19 cellular contexts compared by ENCODE assay signal in genomic region chr2:32622570-32623310, GRCh38. TPM values are rescaled to one million over a fixed set of nuclear protein-coding genes. Genes with fewer than 3 reads are reported as not detected.
DNase-seq lines count a peak whose midpoint lies in the region; ATAC-seq and TF ChIP-seq lines count a peak whose summit lies in the region.
"Had no signal": no experiment of that assay in that cellular context is flagged by ENCODE, and none has a peak within 500 bp of the region (broad histone marks: within the 10 kb centered on the region; RNA-seq: fewer than 3 reads in every experiment).

No MANE protein-coding gene starts in this region.

- no peaks in the 10 kb centered on the region for H3K27me3 ChIP-seq in CD4-positive, CD25-positive, alpha-beta regulatory T cell (ENCODE audit: control insufficient read depth, insufficient read depth, low read length)
- H3K27me3 ChIP-seq in H9 (ENCODE audit: insufficient read depth, low read length) (no peaks in the 10 kb centered on the region), stomach (no peaks in the 10 kb centered on the region)
- H3K27me3 ChIP-seq: BLaER1 treated with 17β-estradiol and CSF1 and Interleukin-3, amounts not matched to agents 10 nM and 100 nM; esophagus squamous epithelium had no signal

- no peak overlapping the region for H3K27ac ChIP-seq in CD4-positive, CD25-positive, alpha-beta regulatory T cell (ENCODE audit: insufficient read depth, low read length, poor library complexity, severe bottlenecking)
- H3K27ac ChIP-seq in H9 (ENCODE audit: insufficient read length, low read depth, low read length) (no peak overlapping the region), stomach (peak overlapping the region in 2 of 5 donors; percentile 39 to 62)
- H3K27ac ChIP-seq: BLaER1 treated with 17β-estradiol and CSF1 and Interleukin-3, amounts not matched to agents 10 nM and 100 nM had no signal

- no peak overlapping the region for H2AFZ ChIP-seq in H9 (ENCODE audit: low read length)

- DNase-seq in CD4-positive, CD25-positive, alpha-beta regulatory T cell = no peak
- DNase-seq in H9 = no peak
- DNase-seq in fibroblast of peridontal ligament (ENCODE audit: extremely low read depth) = peak; percentile 11
- DNase-seq in nephron progenitor cell = no peak
- DNase-seq in 8988T = no peak
- DNase-seq in GM10266 (ENCODE audit: extremely low spot score) = no peak
- DNase-seq in stomach = no peak
- DNase-seq: activated CD4-positive, alpha-beta memory T cell treated with anti-CD3 and anti-CD28 coated beads for 36 hours; dermis blood vessel endothelial cell; esophagus squamous epithelium; MM.1S; NCI-H2081; NCI-H526 treated with DMSO at 0.1 percent for 48 hours; OCI-M1 had no signal

- no peak overlapping the region for H3K9ac ChIP-seq in H9 (ENCODE audit: extremely low read depth, insufficient read length, low read length)
- H3K9ac ChIP-seq: BLaER1 treated with 17β-estradiol and CSF1 and Interleukin-3, amounts not matched to agents 10 nM and 100 nM had no signal

- H4K5ac ChIP-seq in H9 (ENCODE audit: insufficient read length, low read depth, low read length) = no peak overlapping the region

- H3K9me3 ChIP-seq in CD4-positive, CD25-positive, alpha-beta regulatory T cell (ENCODE audit: control insufficient read depth in 2 of 2, low read length in 2 of 2) = no peaks in the 10 kb centered on the region
- H3K9me3 ChIP-seq in H9 (ENCODE audit: control insufficient read depth, low read depth, low read length) (no peaks in the 10 kb centered on the region), stomach (no peaks in the 10 kb centered on the region)
- H3K9me3 ChIP-seq: BLaER1 treated with 17β-estradiol and CSF1 and Interleukin-3, amounts not matched to agents 10 nM and 100 nM; esophagus squamous epithelium had no signal

- H2BK12ac ChIP-seq in H9 (ENCODE audit: insufficient read length, low read depth, low read length) = no peak overlapping the region

- intact Hi-C loops in stomach (cut with DNase I; ENCODE audit: low total_unique reads) = no loop called here

- no peak overlapping the region for H2BK15ac ChIP-seq in H9 (ENCODE audit: low read depth, low read length)

- H3K36me3 Mint-ChIP-seq in CD4-positive, CD25-positive, alpha-beta regulatory T cell = peaks cover 2% of the 10 kb centered on the region
- H3K36me3 Mint-ChIP-seq in H9 (ENCODE audit: insufficient read depth in 1 of 3, low read depth in 3 of 3) (peaks cover 0 to 9% (median 2%) of the 10 kb centered on the region in 3 experiments; a peak in 6 of 7 replicates), nephron progenitor cell (ENCODE audit: low read depth) (peaks cover 36% of the 10 kb centered on the region)

- H3K4me3 Mint-ChIP-seq in CD4-positive, CD25-positive, alpha-beta regulatory T cell = no peak overlapping the region
- H3K4me3 Mint-ChIP-seq in H9 (no peak overlapping the region), nephron progenitor cell (no peak overlapping the region)
- H3K4me3 Mint-ChIP-seq: activated CD4-positive, alpha-beta memory T cell treated with anti-CD3 and anti-CD28 coated beads for 36 hours; activated T-helper 1 cell treated with anti-CD3 and anti-CD28 coated beads, Interleukin-12 subunit alpha, Interleukin-12 subunit beta, Interleukin-2, Interleukin-4 antibody, amounts not matched to agents 30 ng/mL and 10 ng/mL and 1 ng/mL, durations not matched to agents 14 hours and 24 hours and 36 hours; nephron had no signal

- no peak for TF ChIP-seq EP300 in stomach (IDR thresholded peaks at IDR 0.05)

- H2AK5ac ChIP-seq in H9 (ENCODE audit: insufficient read length, low read length) = no peak overlapping the region

- no peaks in the 10 kb centered on the region for H3K79me2 ChIP-seq in H9 (ENCODE audit: insufficient read depth, low read length)

- H3K79me1 ChIP-seq in H9 (ENCODE audit: insufficient read depth, low read depth, low read length, poor library complexity, severe bottlenecking) = no peaks in the 10 kb centered on the region

- no peak overlapping the region for H4K8ac ChIP-seq in H9 (replicated peaks; ENCODE audit: insufficient read length, low read depth, low read length)

- no peaks in the 10 kb centered on the region for H3K4me1 ChIP-seq in CD4-positive, CD25-positive, alpha-beta regulatory T cell (ENCODE audit: control insufficient read depth, insufficient read depth, low read length, poor library complexity, severe bottlenecking)
- H3K4me1 ChIP-seq in H9 (ENCODE audit: insufficient read depth, low read length) (no peaks in the 10 kb centered on the region), stomach (peaks cover 5 to 27% (median 21%) of the 10 kb centered on the region in 4 donors)

- H4K91ac ChIP-seq in H9 (ENCODE audit: insufficient read length, low read depth, low read length) = no peak overlapping the region

- TF ChIP-seq CTCF in H9 (conservative IDR thresholded peaks at IDR 0.05) = no peak
- TF ChIP-seq CTCF in nephron progenitor cell (IDR thresholded peaks at IDR 0.05) = no peak
- TF ChIP-seq CTCF in GM10266 (IDR thresholded peaks at IDR 0.05; ENCODE audit: control insufficient read depth, insufficient read depth, low read depth, missing control alignments) = no peak
- no peak for TF ChIP-seq CTCF in stomach (IDR thresholded peaks at IDR 0.05)

- H4K20me1 ChIP-seq in H9 (ENCODE audit: control insufficient read depth, insufficient read depth, insufficient read length) = no peaks in the 10 kb centered on the region

- no peak overlapping the region for H3T11ph ChIP-seq in H9 (ENCODE audit: low read length)

- no peak overlapping the region for H2BK20ac ChIP-seq in H9 (ENCODE audit: low read depth, low read length, poor library complexity, severe bottlenecking)

- no peak overlapping the region for H3K14ac ChIP-seq in H9 (ENCODE audit: insufficient read depth, low read length)

- H2BK5ac ChIP-seq in H9 (ENCODE audit: insufficient read length, low read length) = no peak overlapping the region

- no peaks in the 10 kb centered on the region for H3K23me2 ChIP-seq in H9 (ENCODE audit: insufficient read length, low read depth, low read length, poor library complexity, severe bottlenecking)

- H3K23ac ChIP-seq in H9 (ENCODE audit: insufficient read length, low read depth, low read length) = no peak overlapping the region

- no peak overlapping the region for H3K4me3 ChIP-seq in CD4-positive, CD25-positive, alpha-beta regulatory T cell (ENCODE audit: low read depth, low read length)
- no peak overlapping the region for H3K4me3 ChIP-seq in stomach
- H3K4me3 ChIP-seq: BLaER1 treated with 17β-estradiol and CSF1 and Interleukin-3, amounts not matched to agents 10 nM and 100 nM; esophagus squamous epithelium had no signal

- H3K18ac ChIP-seq in H9 (ENCODE audit: insufficient read length, low read depth, low read length) = no peak overlapping the region

- no peak overlapping the region for H3K56ac ChIP-seq in H9 (ENCODE audit: insufficient read length, low read depth, low read length)

- no CpG with 5 or more reads among the region's 2 CpGs for WGBS in H9 (ENCODE audit: extremely low coverage, insufficient read length, low lambda C conversion rate)
- 25 to 46% (median 39%) methylated on average over 2 of the region's 2 CpGs for WGBS in stomach, 5 donors

- H3K4me1 Mint-ChIP-seq in CD4-positive, CD25-positive, alpha-beta regulatory T cell = peaks cover 3 to 14% (median 9%) of the 10 kb centered on the region in 4 donors
- peaks cover 9 to 16% of the 10 kb centered on the region in 2 experiments; a peak in 3 of 4 replicates for H3K4me1 Mint-ChIP-seq in H9
- H3K4me1 Mint-ChIP-seq in nephron progenitor cell = peaks cover 14% of the 10 kb centered on the region

- no peak overlapping the region for H3K4me2 ChIP-seq in H9 (ENCODE audit: insufficient read depth, insufficient read length, low read length)

- no peak overlapping the region for H2BK120ac ChIP-seq in H9 (ENCODE audit: low read depth, low read length, poor library complexity, severe bottlenecking)

- no peak for ATAC-seq in CD4-positive, CD25-positive, alpha-beta regulatory T cell (ENCODE audit: low read depth in 2 of 2)
- ATAC-seq in HG02840 (IDR thresholded peaks at IDR 0.05; ENCODE audit: low FRiP score, unreplicated experiment) = no peak
- ATAC-seq: SK-N-SH treated with all-trans-retinoic acid at 6 μM for 48 hours had no signal

- TF ChIP-seq POLR2A in stomach (IDR thresholded peaks at IDR 0.05) = no peak

- peaks cover 26% of the 10 kb centered on the region for H3K36me3 ChIP-seq in CD4-positive, CD25-positive, alpha-beta regulatory T cell (ENCODE audit: control insufficient read depth, insufficient read depth, low read length)
- H3K36me3 ChIP-seq in stomach = peaks cover 0 to 32% (median 30%) of the 10 kb centered on the region in 4 donors

- H3K27ac Mint-ChIP-seq in CD4-positive, CD25-positive, alpha-beta regulatory T cell = peak overlapping the region; percentile 13 to 68 (median 32)
- H3K27ac Mint-ChIP-seq in H9 (peak overlapping the region; percentile 1 to 67 (median 11); a peak in 3 of 7 replicates), nephron progenitor cell (peak overlapping the region; percentile 91)
- H3K27ac Mint-ChIP-seq: activated CD4-positive, alpha-beta memory T cell treated with anti-CD3 and anti-CD28 coated beads for 36 hours; activated T-helper 1 cell treated with anti-CD3 and anti-CD28 coated beads, Interleukin-12 subunit alpha, Interleukin-12 subunit beta, Interleukin-2, Interleukin-4 antibody, amounts not matched to agents 30 ng/mL and 10 ng/mL and 1 ng/mL, durations not matched to agents 14 hours and 24 hours and 36 hours; nephron had no signal

- peaks cover 0 to 2% (median 0%) of the 10 kb centered on the region in 7 donors for H3K9me3 Mint-ChIP-seq in CD4-positive, CD25-positive, alpha-beta regulatory T cell
- H3K9me3 Mint-ChIP-seq in H9 (no peaks in the 10 kb centered on the region), nephron progenitor cell (no peaks in the 10 kb centered on the region)
- H3K9me3 Mint-ChIP-seq: activated CD4-positive, alpha-beta memory T cell treated with anti-CD3 and anti-CD28 coated beads for 36 hours; activated T-helper 1 cell treated with anti-CD3 and anti-CD28 coated beads, Interleukin-12 subunit alpha, Interleukin-12 subunit beta, Interleukin-2, Interleukin-4 antibody, amounts not matched to agents 30 ng/mL and 10 ng/mL and 1 ng/mL, durations not matched to agents 14 hours and 24 hours and 36 hours; nephron had no signal

- no peak overlapping the region for H3K4ac ChIP-seq in H9 (ENCODE audit: low read depth, low read length)

- no peaks in the 10 kb centered on the region for H3K27me3 Mint-ChIP-seq in CD4-positive, CD25-positive, alpha-beta regulatory T cell
- no peaks in the 10 kb centered on the region for H3K27me3 Mint-ChIP-seq in H9 (ENCODE audit: low read depth)
- H3K27me3 Mint-ChIP-seq in nephron progenitor cell (ENCODE audit: low read depth, poor library complexity) = peaks cover 8% of the 10 kb centered on the region
- H3K27me3 Mint-ChIP-seq: activated CD4-positive, alpha-beta memory T cell treated with anti-CD3 and anti-CD28 coated beads for 36 hours had no signal

RNA-seq across cellular contexts. Expression of gene TTC27, which starts 5.1 kb away (rescaled TPM):
- 19.9 TPM for total RNA-seq in CD4-positive, CD25-positive, alpha-beta regulatory T cell
- polyA plus RNA-seq in CD4-positive, CD25-positive, alpha-beta regulatory T cell = 10 to 100 TPM; 18.6 to 25.5 (median 24.5) TPM
- total RNA-seq in H9 (2021) (25.5 and 26.0 TPM in 2 replicates), stomach (10 to 100 TPM in 1 of 5 donors, 1 to 10 TPM in 4; 3.8 to 22.2 (median 5.8) TPM)
- polyA plus RNA-seq in stomach = 1 to 10 TPM; 5.8 to 7.9 (median 6.7) TPM

Comparison
In these comparisons a context has a peak if more than half of its experiments do, and no peak if none do; other contexts are left out.
1. H3K27ac Mint-ChIP-seq: peak in every context shown above with its lines; median percentile 91 in nephron progenitor cell; 32 in CD4-positive, CD25-positive, alpha-beta regulatory T cell; 11 in H9.